Comparison of ENCODE assay signal across 18 cellular contexts in genomic region chr9:136013116-136013515, GRCh38. TPM values are rescaled to one million over a fixed set of nuclear protein-coding genes. Genes with fewer than 3 reads are reported as not detected.
A peak's percentile ranks its signal among the peaks of the same experiment; 100 is the strongest.
DNase-seq lines count a peak whose midpoint lies in the region; ATAC-seq and TF ChIP-seq lines count a peak whose summit lies in the region.
"Had no signal": no experiment of that assay in that cellular context is flagged by ENCODE, and none has a peak within 500 bp of the region (broad histone marks: within the 10 kb centered on the region; RNA-seq: fewer than 3 reads in every experiment).

No MANE protein-coding gene starts in this region.

- no peak for TF ChIP-seq EP300 in transverse colon (IDR thresholded peaks at IDR 0.05; ENCODE audit: low read depth)

- TF ChIP-seq POLR2A in heart left ventricle (IDR thresholded peaks at IDR 0.05) (no peak), transverse colon (IDR thresholded peaks at IDR 0.05) (no peak)

- no peaks in the 10 kb centered on the region for H3K9me2 ChIP-seq in SU-DHL-6 (replicated peaks; ENCODE audit: insufficient read depth, low read length)

- no peak for TF ChIP-seq CTCF in SU-DHL-6 (IDR thresholded peaks at IDR 0.05; ENCODE audit: insufficient read depth, low read length, poor library complexity, severe bottlenecking)
- no peak for TF ChIP-seq CTCF in heart left ventricle (IDR thresholded peaks at IDR 0.05)
- TF ChIP-seq CTCF in mucosa of descending colon (IDR thresholded peaks at IDR 0.05), result no peak
- TF ChIP-seq CTCF in transverse colon (IDR thresholded peaks at IDR 0.05), result no peak

- no peaks in the 10 kb centered on the region for H3K9me3 ChIP-seq in SU-DHL-6 (ENCODE audit: insufficient read depth, low read length)
- H3K9me3 ChIP-seq in heart left ventricle, result no peaks in the 10 kb centered on the region
- H3K9me3 ChIP-seq in mucosa of descending colon, result no peaks in the 10 kb centered on the region
- no peaks in the 10 kb centered on the region for H3K9me3 ChIP-seq in transverse colon
- H3K9me3 ChIP-seq: tibial artery had no signal

- H3K4me1 ChIP-seq in heart left ventricle, result peaks cover 8 to 38% (median 21%) of the 10 kb centered on the region in 12 donors
- H3K4me1 ChIP-seq in mucosa of descending colon (ENCODE audit: low read depth), result peaks cover 3% of the 10 kb centered on the region
- H3K4me1 ChIP-seq in transverse colon, result peaks cover 9 to 20% (median 15%) of the 10 kb centered on the region in 4 donors

- H3K4me3 ChIP-seq in SU-DHL-6 (ENCODE audit: insufficient read depth, low read length, poor library complexity, severe bottlenecking) (no peak overlapping the region), heart left ventricle (no peak overlapping the region), mucosa of descending colon (no peak overlapping the region), transverse colon (no peak overlapping the region)

- no peaks in the 10 kb centered on the region for H4K20me1 ChIP-seq in SU-DHL-6 (ENCODE audit: low read depth, low read length)

- H3F3A ChIP-seq in SU-DHL-6 (ENCODE audit: insufficient read depth), result peaks cover 5% of the 10 kb centered on the region; the same call in 1 of the 2 replicates

- in situ Hi-C loops in transverse colon (cut with MboI; ENCODE audit: low pct_ligation_motif_present in 1 of 4, low pct_unique_long_range_greater_than_20kb in 1 of 4, low sequenced_read_pairs in 3 of 4), result no loop called here

- DNase-seq in heart left ventricle (peak in 3 of 5 donors; percentile 25 to 47 (median 28)), mucosa of descending colon (peak in 2 of 3 donors; percentile 15 to 45), transverse colon (no peak), SKM-1 treated with dmso at 0.1 percent for 144 hours (lab: John Stamatoyannopoulos, UW; ENCODE audit: unreplicated experiment) (no peak), GOT3 (lab: John Stamatoyannopoulos, UW) (no peak), HUDEP-2 (lab: John Stamatoyannopoulos, UW; ENCODE audit: unreplicated experiment in 76 of 76) (no peak)
- no peak for DNase-seq in activated CD4-positive, alpha-beta T cell treated with anti-CD3 and anti-CD28 coated beads for 1 hour
- DNase-seq: activated CD4-positive, alpha-beta memory T cell treated with anti-CD3 and anti-CD28 coated beads for 36 hours; activated naive CD4-positive, alpha-beta T cell treated with anti-CD3 and anti-CD28 coated beads, Interleukin-2, amount 50 U/mL, for 16 hours; AML-193; Calu3; EL; hippocampal formation; Kasumi-1; NCI-H2107; NCI-H510A treated with DMSO at 0.1 percent for 48 hours had no signal

- H2AFZ ChIP-seq in SU-DHL-6 (ENCODE audit: low read depth, low read length, severe bottlenecking), result no peak overlapping the region

- H3K4me2 ChIP-seq in SU-DHL-6 (ENCODE audit: low read depth, low read length, poor library complexity, severe bottlenecking), result peak overlapping the region; percentile 40

- H3K79me2 ChIP-seq in SU-DHL-6 (ENCODE audit: insufficient read depth, low read length), result no peaks in the 10 kb centered on the region

- WGBS in heart left ventricle, 4 donors, result 87 to 92% (median 91%) methylated on average over 21 to 22 of the region's 22 CpGs
- WGBS in transverse colon (ENCODE audit: low coverage in 1 of 2), 2 donors, result 36 to 88% methylated on average over 3 to 21 of the region's 22 CpGs

- no peak overlapping the region for H3K9ac ChIP-seq in SU-DHL-6 (ENCODE audit: low read length)

- H3K36me3 ChIP-seq in SU-DHL-6 (ENCODE audit: low read length), result no peaks in the 10 kb centered on the region
- peaks cover 0 to 44% (median 19%) of the 10 kb centered on the region in 9 donors for H3K36me3 ChIP-seq in heart left ventricle
- no peaks in the 10 kb centered on the region for H3K36me3 ChIP-seq in mucosa of descending colon (ENCODE audit: low read depth)
- peaks cover 0 to 7% (median 0%) of the 10 kb centered on the region in 4 donors for H3K36me3 ChIP-seq in transverse colon

- intact Hi-C loops in heart left ventricle (cut with DNase I) (loop anchor here in 2 of 10 donors (5.0 kb wide), 2 partner anchors 39 to 94 kb away; no protein-coding TSS in a partner anchor), mucosa of descending colon (cut with DNase I, micrococcal nuclease) (no loop called here), transverse colon (cut with DNase I; ENCODE audit: low total_unique reads) (no loop called here)

- H3K27ac ChIP-seq in SU-DHL-6 (ENCODE audit: low read depth, low read length), result peak overlapping the region; percentile 36
- H3K27ac ChIP-seq in heart left ventricle, result peak overlapping the region in 9 of 12 donors; percentile 54 to 83 (median 77)
- H3K27ac ChIP-seq in transverse colon, result peak overlapping the region; percentile 51 to 73 (median 64)

- ATAC-seq in heart left ventricle (no peak), mucosa of descending colon (no peak)

- H3K27me3 ChIP-seq in SU-DHL-6 (ENCODE audit: low read length), result no peaks in the 10 kb centered on the region
- H3K27me3 ChIP-seq in heart left ventricle, result no peaks in the 10 kb centered on the region
- no peaks in the 10 kb centered on the region for H3K27me3 ChIP-seq in transverse colon
- H3K27me3 ChIP-seq: tibial artery had no signal

RNA-seq across cellular contexts. Expression of gene UBAC1, which starts 51.9 kb away (rescaled TPM):
- 100 to 1,000 TPM in 4 of 9 donors, 10 to 100 TPM in 5; 71.1 to 115 (median 87.6) TPM for total RNA-seq in heart left ventricle
- polyA plus RNA-seq in heart left ventricle, result 100 to 1,000 TPM; 100 to 140 TPM
- 10 to 100 TPM; 55.5 to 70.4 (median 64.0) TPM for total RNA-seq in mucosa of descending colon
- total RNA-seq in transverse colon, result 10 to 100 TPM; 42.6 to 91.9 (median 62.9) TPM

Comparison
In these comparisons a context has a peak if more than half of its experiments do, and no peak if none do; other contexts are left out.
1. DNase-seq: peak in heart left ventricle (3 of 5) and mucosa of descending colon (2 of 3); none in transverse colon (single experiment), activated CD4-positive, alpha-beta T cell treated with anti-CD3 and anti-CD28 coated beads for 1 hour (single experiment), SKM-1 treated with dmso at 0.1 percent for 144 hours (single experiment), GOT3 (single experiment) and HUDEP-2 (0 of 76).
2. Peak in every context shown above with its lines, with median percentiles within 50 percentile points of each other: H3K27ac ChIP-seq.